In the genomic region with DNA sequence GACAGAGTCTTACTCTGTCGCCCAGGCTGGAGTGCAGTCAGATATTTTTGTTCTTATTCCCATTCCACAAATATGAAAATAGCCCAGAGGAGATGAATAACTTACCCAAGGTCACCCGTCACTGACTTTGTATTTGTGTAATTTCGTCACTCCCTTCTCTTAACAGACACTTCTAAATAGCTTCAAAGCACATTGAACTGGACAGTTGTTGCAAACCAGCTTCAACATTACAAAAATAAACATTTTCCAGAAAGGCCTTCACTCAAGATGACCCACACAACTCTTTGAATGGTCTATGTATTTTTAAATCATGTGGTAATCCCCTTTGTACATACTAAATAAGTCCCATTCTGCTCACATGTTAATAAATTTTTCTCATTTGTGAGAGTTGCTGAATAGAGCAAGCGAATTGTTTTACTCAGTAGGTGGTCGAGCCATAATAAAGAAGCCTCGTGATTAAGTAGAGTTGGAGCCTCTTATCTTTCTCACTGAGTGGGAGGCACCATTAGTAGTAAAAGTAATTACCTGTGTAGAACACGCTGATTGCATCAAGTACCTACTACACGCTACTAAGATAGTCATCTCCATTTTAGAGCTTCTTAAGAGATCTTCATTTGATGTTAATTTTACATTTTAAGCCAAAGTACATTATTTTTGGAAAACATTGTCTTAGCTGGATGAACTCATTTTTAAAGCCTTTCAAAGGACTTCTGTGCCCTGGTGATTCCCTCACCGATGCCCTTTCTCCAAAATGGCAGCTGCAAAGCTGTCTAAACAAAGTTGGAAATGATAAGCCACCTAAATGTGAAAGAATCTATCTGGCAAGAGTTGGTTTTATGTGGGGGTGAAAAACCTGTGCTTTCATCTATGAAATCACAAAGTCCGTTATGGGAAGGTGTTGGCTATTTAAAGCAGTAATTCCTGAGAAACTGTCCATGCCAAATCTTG, we compare ENCODE assay signal across 14 cellular contexts.
A peak's percentile ranks its signal among the peaks of the same experiment; 100 is the strongest.
DNase-seq lines count a peak whose midpoint lies in the region; ATAC-seq and TF ChIP-seq lines count a peak whose summit lies in the region.
"Had no signal": no experiment of that assay in that cellular context is flagged by ENCODE, and none has a peak within 500 bp of the region (broad histone marks: within the 10 kb centered on the region; RNA-seq: fewer than 3 reads in every experiment).

No MANE protein-coding gene starts in this region.

- intact Hi-C loops in breast epithelium (cut with DNase I; ENCODE audit: low total_unique reads) (no loop called here), right lobe of liver (cut with DNase I) (no loop called here)

- peak in 3 of 4 donors; percentile 6 to 29 (median 22) for ATAC-seq in right lobe of liver
- no peak for ATAC-seq in activated CD8-positive, alpha-beta memory T cell treated with anti-CD3 and anti-CD28 coated beads, Interleukin-2, amount 10 ng/mL, durations not matched to agents 7 days and 5 days
- ATAC-seq in GM21360 (IDR thresholded peaks at IDR 0.05; ENCODE audit: unreplicated experiment): no peak

- TF ChIP-seq CTCF in breast epithelium (IDR thresholded peaks at IDR 0.05): no peak
- no peak for TF ChIP-seq CTCF in right lobe of liver (IDR thresholded peaks at IDR 0.05)

- H3K36me3 ChIP-seq in breast epithelium: no peaks in the 10 kb centered on the region
- H3K36me3 ChIP-seq in right lobe of liver: no peaks in the 10 kb centered on the region
- H3K36me3 ChIP-seq: vagina had no signal

- TF ChIP-seq POLR2A in breast epithelium (IDR thresholded peaks at IDR 0.05): no peak
- no peak for TF ChIP-seq POLR2A in right lobe of liver (IDR thresholded peaks at IDR 0.05)

- 56% methylated on average over 10 of the region's 10 CpGs for WGBS in right lobe of liver (ENCODE audit: insufficient coverage, low coverage, low lambda C conversion rate, missing lambda C conversion rate)

- H3K27ac Mint-ChIP-seq in activated CD8-positive, alpha-beta memory T cell treated with anti-CD3 and anti-CD28 coated beads, Interleukin-2, amount 10 ng/mL, durations not matched to agents 7 days and 5 days: no peak overlapping the region
- H3K27ac Mint-ChIP-seq: activated naive CD8-positive, alpha-beta T cell had no signal

- H3K27ac ChIP-seq in breast epithelium: peak overlapping the region; percentile 74 to 76
- H3K27ac ChIP-seq in right lobe of liver: peak overlapping the region; percentile 89 to 99 (median 93)
- H3K27ac ChIP-seq: vagina had no signal

- H3K4me1 ChIP-seq in breast epithelium (peaks cover 0 to 15% of the 10 kb centered on the region in 2 donors), right lobe of liver (peaks cover 0 to 65% (median 15%) of the 10 kb centered on the region in 4 donors)

- no peaks in the 10 kb centered on the region for H3K9me3 Mint-ChIP-seq in activated CD8-positive, alpha-beta memory T cell treated with anti-CD3 and anti-CD28 coated beads, Interleukin-2, amount 10 ng/mL, durations not matched to agents 7 days and 5 days (ENCODE audit: low read depth)

- H3K4me1 Mint-ChIP-seq in activated CD8-positive, alpha-beta memory T cell treated with anti-CD3 and anti-CD28 coated beads, Interleukin-2, amount 10 ng/mL, durations not matched to agents 7 days and 5 days: peaks cover 4% of the 10 kb centered on the region

- H3K9me3 ChIP-seq in breast epithelium (no peaks in the 10 kb centered on the region), right lobe of liver (no peaks in the 10 kb centered on the region)
- H3K9me3 ChIP-seq: vagina had no signal

- H3K27me3 ChIP-seq in breast epithelium (no peaks in the 10 kb centered on the region), right lobe of liver (no peaks in the 10 kb centered on the region)
- H3K27me3 ChIP-seq: vagina had no signal

- H3K36me3 Mint-ChIP-seq in activated CD8-positive, alpha-beta memory T cell treated with anti-CD3 and anti-CD28 coated beads, Interleukin-2, amount 10 ng/mL, durations not matched to agents 7 days and 5 days: no peaks in the 10 kb centered on the region
- H3K36me3 Mint-ChIP-seq: activated naive CD8-positive, alpha-beta T cell had no signal

- DNase-seq in DMS153 treated with DMSO at 0.1 percent for 48 hours (lab: John Stamatoyannopoulos, UW; ENCODE audit: unreplicated experiment) (peak; percentile 5), NCI-H146 (lab: John Stamatoyannopoulos, UW) (peak; percentile 71), breast epithelium (ENCODE audit: low spot score in 2 of 2) (no peak), right lobe of liver (no peak), NCI-H82 (lab: John Stamatoyannopoulos, UW) (no peak), superior temporal gyrus (ENCODE audit: extremely low spot score) (no peak)
- no peak for DNase-seq in activated CD8-positive, alpha-beta memory T cell treated with anti-CD3 and anti-CD28 coated beads, Interleukin-2, amount 10 ng/mL, durations not matched to agents 7 days and 5 days
- DNase-seq: activated CD8-positive, alpha-beta memory T cell treated with anti-CD3 and anti-CD28 coated beads for 24 hours; midbrain; stimulated activated naive CD4-positive, alpha-beta T cell had no signal

- CTCF ChIA-PET in activated CD8-positive, alpha-beta memory T cell treated with anti-CD3 and anti-CD28 coated beads, Interleukin-2, amount 10 ng/mL, durations not matched to agents 7 days and 5 days (lab: Charles Lee): no interaction called here

- no peak overlapping the region for H3K4me3 Mint-ChIP-seq in activated CD8-positive, alpha-beta memory T cell treated with anti-CD3 and anti-CD28 coated beads, Interleukin-2, amount 10 ng/mL, durations not matched to agents 7 days and 5 days
- H3K4me3 Mint-ChIP-seq: activated naive CD8-positive, alpha-beta T cell had no signal

- no peak overlapping the region for H3K4me3 ChIP-seq in breast epithelium
- no peak overlapping the region for H3K4me3 ChIP-seq in right lobe of liver
- H3K4me3 ChIP-seq: skin epidermis, vagina had no signal

- peaks cover 6% of the 10 kb centered on the region for H3K27me3 Mint-ChIP-seq in activated CD8-positive, alpha-beta memory T cell treated with anti-CD3 and anti-CD28 coated beads, Interleukin-2, amount 10 ng/mL, durations not matched to agents 7 days and 5 days
- H3K27me3 Mint-ChIP-seq: activated naive CD8-positive, alpha-beta T cell had no signal

Comparison
In these comparisons a context has a peak if more than half of its experiments do, and no peak if none do; other contexts are left out.
1. DNase-seq: peak in DMS153 treated with DMSO at 0.1 percent for 48 hours (single experiment) and NCI-H146 (single experiment); none in breast epithelium (0 of 2), right lobe of liver (0 of 3), activated CD8-positive, alpha-beta memory T cell treated with anti-CD3 and anti-CD28 coated beads, Interleukin-2, amount 10 ng/mL, durations not matched to agents 7 days and 5 days (single experiment), NCI-H82 (single experiment) and superior temporal gyrus (single experiment).
2. ATAC-seq: peak in right lobe of liver (3 of 4); none in activated CD8-positive, alpha-beta memory T cell treated with anti-CD3 and anti-CD28 coated beads, Interleukin-2, amount 10 ng/mL, durations not matched to agents 7 days and 5 days (single experiment) and GM21360 (single experiment).